ENCODE assay signal across 18 cellular contexts in the genomic region with DNA sequence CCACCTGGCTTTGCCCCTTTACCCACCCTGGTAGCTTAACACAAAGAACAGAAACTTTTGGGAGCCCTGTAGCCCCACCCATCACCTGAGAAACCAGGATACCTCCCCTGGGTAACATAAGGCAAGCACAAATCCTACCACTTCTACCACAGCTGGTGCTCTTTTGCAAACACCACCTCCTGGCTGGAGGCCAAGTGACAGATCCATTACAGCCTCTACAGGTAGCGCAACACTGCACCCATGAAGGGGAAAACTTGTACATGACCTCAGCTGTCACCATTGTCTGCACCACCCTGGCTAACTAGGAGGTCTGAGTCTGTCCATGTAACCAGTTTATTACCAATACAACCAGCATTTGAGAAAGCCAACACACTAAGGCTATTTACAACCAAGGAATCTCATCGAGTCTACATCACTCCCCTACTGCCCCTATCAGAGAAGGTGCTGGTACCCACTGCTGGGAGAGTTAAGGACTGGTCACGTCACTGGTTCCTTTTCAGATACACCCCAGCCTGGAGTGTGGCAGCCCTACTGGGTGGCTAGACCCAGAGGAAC.
DNase-seq lines count a peak whose midpoint lies in the region; ATAC-seq and TF ChIP-seq lines count a peak whose summit lies in the region.
"Had no signal": no experiment of that assay in that cellular context is flagged by ENCODE, and none has a peak within 500 bp of the region (broad histone marks: within the 10 kb centered on the region; RNA-seq: fewer than 3 reads in every experiment).

No MANE protein-coding gene starts in this region.

- H3K4me3 ChIP-seq in mucosa of descending colon, result no peak overlapping the region
- H3K4me3 ChIP-seq: BLaER1 treated with 17β-estradiol and CSF1 and Interleukin-3, amounts not matched to agents 10 nM and 100 nM; coronary artery; tibial nerve had no signal

- peak; percentile 74 for ATAC-seq in mucosa of descending colon
- ATAC-seq in HG02678 (IDR thresholded peaks at IDR 0.05; ENCODE audit: unreplicated experiment), result no peak
- ATAC-seq: left cardiac atrium; stimulated activated naive B cell treated with anti-CD40 and anti-IgM and Interleukin-4, amounts not matched to agents 10 μg/mL and 1 μg/mL and 100 μg/mL, for 72 hours had no signal

- H3K36me3 ChIP-seq in mucosa of descending colon (ENCODE audit: low read depth), result no peaks in the 10 kb centered on the region
- H3K36me3 ChIP-seq: tibial nerve had no signal

- H3K4me1 ChIP-seq in mucosa of descending colon (ENCODE audit: low read depth), result no peaks in the 10 kb centered on the region
- H3K4me1 ChIP-seq: BLaER1 treated with 17β-estradiol and CSF1 and Interleukin-3, amounts not matched to agents 10 nM and 100 nM; foreskin keratinocyte; tibial nerve had no signal

- intact Hi-C loops in mucosa of descending colon (cut with DNase I, micrococcal nuclease), result no loop called here

- no peak for TF ChIP-seq CTCF in mucosa of descending colon (IDR thresholded peaks at IDR 0.05)

- peaks cover 11% of the 10 kb centered on the region for H3K9me3 ChIP-seq in mucosa of descending colon

- DNase-seq in NCI-H1417 (lab: John Stamatoyannopoulos, UW) (peak; percentile 14 to 79 (median 57)), NCI-H1417 treated with DMSO at 0.1 percent for 48 hours (lab: John Stamatoyannopoulos, UW) (no peak), NCI-H187 treated with DMSO at 0.1 percent for 48 hours (lab: John Stamatoyannopoulos, UW) (peak; percentile 74), NCI-H69 (lab: John Stamatoyannopoulos, UW) (peak; percentile 98), mucosa of descending colon (peak in 1 of 3 donors; percentile 57), ecto neural progenitor cell (ENCODE audit: low spot score) (no peak)
- DNase-seq in stimulated activated naive CD4-positive, alpha-beta T cell (lab: John Stamatoyannopoulos, UW), result no peak
- DNase-seq: activated naive CD4-positive, alpha-beta T cell treated with Interleukin-2 at 50 U/mL for 16 hours; activated T-cell treated with anti-CD3 and anti-CD28 coated beads for 4 hours; left cardiac atrium; midbrain; NCI-H1694 treated with DMSO at 0.1 percent for 48 hours; stimulated activated naive B cell treated with anti-CD40 and anti-IgM and Interleukin-4, amounts not matched to agents 10 μg/mL and 1 μg/mL and 100 μg/mL, for 72 hours had no signal

Comparison
In these comparisons a context has a peak if more than half of its experiments do, and no peak if none do; other contexts are left out.
1. DNase-seq: peak in NCI-H1417 (3 of 3), NCI-H187 treated with DMSO at 0.1 percent for 48 hours (single experiment) and NCI-H69 (single experiment); none in NCI-H1417 treated with DMSO at 0.1 percent for 48 hours (single experiment), stimulated activated naive CD4-positive, alpha-beta T cell (0 of 6) and ecto neural progenitor cell (single experiment).